26 cellular contexts compared by ENCODE assay signal in genomic region chr3:46549408-46549904, GRCh38. TPM values are rescaled to one million over a fixed set of nuclear protein-coding genes. Genes with fewer than 3 reads are reported as not detected.
DNase-seq lines count a peak whose midpoint lies in the region; ATAC-seq, FAIRE-seq and TF ChIP-seq lines count a peak whose summit lies in the region.
"Had no signal": no experiment of that assay in that cellular context is flagged by ENCODE, and none has a peak within 500 bp of the region (broad histone marks: within the 10 kb centered on the region; RNA-seq: fewer than 3 reads in every experiment).

No MANE protein-coding gene starts in this region.

- H3K9ac ChIP-seq in H1 (replicated peaks in 1 of 4; ENCODE audit: extremely low read depth in 1 of 4, low read depth in 3 of 4, low read length in 3 of 4): no peak overlapping the region

- 84% methylated on average over 4 of the region's 4 CpGs; no CpG with 5 or more reads in 1 of the 2 experiments for WGBS in H1 (ENCODE audit: extremely low coverage in 1 of 2, insufficient coverage in 1 of 2, insufficient read length in 1 of 2, insufficient replicate concordance in 2 of 2, low coverage in 1 of 2, low lambda C conversion rate in 2 of 2, missing lambda C conversion rate in 1 of 2), 2 experiments

- H2BK15ac ChIP-seq in H1 (ENCODE audit: low read length): no peak overlapping the region

- peak overlapping the region; percentile 73; the same call in 1 of the 2 replicates for H4K8ac ChIP-seq in H1 (ENCODE audit: extremely low read depth, insufficient read depth, low read length)

- H3K9me3 Mint-ChIP-seq in stimulated activated naive CD8-positive, alpha-beta T cell treated with anti-CD3 and anti-CD28 coated beads, Interleukin-15, Interleukin-2, amounts not matched to agents 100 ng/mL and 50 ng/mL, for 24 hours: no peaks in the 10 kb centered on the region
- H3K9me3 Mint-ChIP-seq: activated CD4-positive, alpha-beta memory T cell treated with anti-CD3 and anti-CD28 coated beads for 36 hours; T-cell had no signal

- TF ChIP-seq CTCF in H1 (IDR thresholded peaks at IDR 0.05; ENCODE audit: control extremely low read depth in 1 of 3, insufficient read depth in 1 of 3, low read depth in 1 of 3, low read length in 3 of 3): no peak

- no peaks in the 10 kb centered on the region for H3K27me3 Mint-ChIP-seq in stimulated activated naive CD8-positive, alpha-beta T cell treated with anti-CD3 and anti-CD28 coated beads, Interleukin-15, Interleukin-2, amounts not matched to agents 100 ng/mL and 50 ng/mL, for 24 hours
- H3K27me3 Mint-ChIP-seq: T-cell had no signal

- H3K56ac ChIP-seq in H1 (replicated peaks; ENCODE audit: insufficient read length, low read depth, low read length): no peak overlapping the region

- POLR2A ChIA-PET in H1 (lab: Charles Lee; ENCODE audit: partially characterized antibody): interaction anchor here (0.9 to 8.3 kb wide), 8 partner anchors 11 to 64 kb away, joined by 3 to 145 read pairs (median 4); a partner anchor contains a TSS

- H3K14ac ChIP-seq in H1 (ENCODE audit: insufficient read length): no peak overlapping the region

- H3K4me1 ChIP-seq in H1 (replicated peaks in 1 of 4; ENCODE audit: control insufficient read depth in 3 of 4, insufficient read depth in 4 of 4, low read length in 3 of 4): peaks cover 12 to 20% (median 16%) of the 10 kb centered on the region in 4 experiments
- H3K4me1 ChIP-seq: suprapubic skin, uterus had no signal

- no peak for ATAC-seq in stimulated activated naive CD8-positive, alpha-beta T cell treated with anti-CD3 and anti-CD28 coated beads, Interleukin-15, Interleukin-2, amounts not matched to agents 100 U/mL and 50 U/mL, for 24 hours
- ATAC-seq in GM19463 (IDR thresholded peaks at IDR 0.05; ENCODE audit: unreplicated experiment) (no peak), GM21576 (IDR thresholded peaks at IDR 0.05; ENCODE audit: unreplicated experiment) (no peak)

- H3K4me1 Mint-ChIP-seq in stimulated activated naive CD8-positive, alpha-beta T cell treated with anti-CD3 and anti-CD28 coated beads, Interleukin-15, Interleukin-2, amounts not matched to agents 100 ng/mL and 50 ng/mL, for 24 hours (ENCODE audit: low read depth): peaks cover 8% of the 10 kb centered on the region
- H3K4me1 Mint-ChIP-seq: neural crest cell had no signal

- no peak overlapping the region for H3K4me2 ChIP-seq in H1 (ENCODE audit: insufficient read depth in 1 of 2, low read depth in 2 of 2, low read length in 2 of 2)

- peak overlapping the region; percentile 11; the same call in 1 of the 2 replicates for H3K18ac ChIP-seq in H1 (ENCODE audit: extremely low read depth, low read length)

- no peak for DNase-seq in stimulated activated naive CD8-positive, alpha-beta T cell treated with anti-CD3 and anti-CD28 coated beads, Interleukin-15, Interleukin-2, amounts not matched to agents 100 U/mL and 50 U/mL, for 24 hours
- DNase-seq in RPMI8226: peak; percentile 81
- DNase-seq in H1 (ENCODE audit: low read depth in 1 of 2, low spot score in 2 of 2): no peak
- no peak for DNase-seq in DMS 273 (lab: John Stamatoyannopoulos, UW; ENCODE audit: unreplicated experiment)
- no peak for DNase-seq in stimulated activated CD4-positive, alpha-beta T cell treated with anti-CD3 and anti-CD28 coated beads, Interleukin-15, amount 100 ng/mL, for 24 hours
- DNase-seq: activated CD4-positive, alpha-beta memory T cell treated with anti-CD3 and anti-CD28 coated beads for 36 hours; DMS53; midbrain; NCI-H1092 treated with DMSO at 0.1 percent for 48 hours; NCI-H524 treated with DMSO at 0.1 percent for 48 hours; SHP77 treated with DMSO at 0.1 percent for 48 hours; stimulated activated CD8-positive, alpha-beta memory T cell treated with anti-CD3 and anti-CD28 coated beads, Interleukin-4, amount 100 ng/mL, for 48 hours; T-cell; uterus; WERI-Rb-1 had no signal

- TF ChIP-seq EP300 in H1 (IDR thresholded peaks at IDR 0.05; ENCODE audit: borderline replicate concordance in 1 of 2, low read depth in 2 of 2, low read length in 2 of 2): no peak

- H2AFZ ChIP-seq in H1 (ENCODE audit: low read length): no peak overlapping the region

- H2AK5ac ChIP-seq in H1 (ENCODE audit: low read depth, low read length): peak overlapping the region; percentile 61

- no peaks in the 10 kb centered on the region for H3K79me1 ChIP-seq in H1 (ENCODE audit: low read depth, low read length)

- H3K36me3 ChIP-seq in H1 (ENCODE audit: control insufficient read depth in 2 of 4, insufficient read depth in 4 of 4, low read length in 3 of 4): peaks cover 0 to 10% (median 3%) of the 10 kb centered on the region in 4 experiments; a peak in 2 of 8 replicates
- H3K36me3 ChIP-seq: cardiac muscle cell, suprapubic skin, uterus, WERI-Rb-1 had no signal

- TF ChIP-seq RAD21 in H1 (IDR thresholded peaks at IDR 0.05 in 1 of 2, conservative IDR thresholded peaks at IDR 0.05 in 1 of 2; ENCODE audit: low read depth in 2 of 2, low read length in 2 of 2): no peak

- H2BK5ac ChIP-seq in H1 (ENCODE audit: low read depth, low read length): peak overlapping the region; percentile 12; the same call in 1 of the 2 replicates

- H3K4ac ChIP-seq in H1 (replicated peaks; ENCODE audit: insufficient read length, low read depth, low read length): no peak overlapping the region

- peak overlapping the region; percentile 32 for H4K91ac ChIP-seq in H1 (replicated peaks; ENCODE audit: insufficient read length, low read length)

- H2BK20ac ChIP-seq in H1 (ENCODE audit: low read length): peak overlapping the region; percentile 19; the same call in 1 of the 2 replicates

- no peaks in the 10 kb centered on the region; a peak in 1 of 4 replicates for H3K79me2 ChIP-seq in H1 (ENCODE audit: control insufficient read depth in 1 of 2, insufficient read depth in 2 of 2, low read length in 2 of 2)

- H3K23me2 ChIP-seq in H1 (ENCODE audit: low read depth, low read length): no peaks in the 10 kb centered on the region

- 0 out of 2 replicates have a peak overlapping the region, but pooled peaks have one; percentile 2 for H3K27ac ChIP-seq in H1 (ENCODE audit: low read depth, low read length)
- H3K27ac ChIP-seq: cardiac muscle cell, suprapubic skin, uterus, WERI-Rb-1 had no signal

- H3K27ac Mint-ChIP-seq in stimulated activated naive CD8-positive, alpha-beta T cell treated with anti-CD3 and anti-CD28 coated beads, Interleukin-15, Interleukin-2, amounts not matched to agents 100 ng/mL and 50 ng/mL, for 24 hours: peak overlapping the region; percentile 63
- H3K27ac Mint-ChIP-seq: activated CD4-positive, alpha-beta memory T cell treated with anti-CD3 and anti-CD28 coated beads for 36 hours; CD14-positive monocyte; T-cell had no signal

- no peaks in the 10 kb centered on the region for H4K20me1 ChIP-seq in H1 (replicated peaks in 1 of 2; ENCODE audit: control insufficient read depth in 1 of 2, insufficient read depth in 2 of 2, low read length in 2 of 2)

- H2BK12ac ChIP-seq in H1 (ENCODE audit: low read depth, low read length): no peak overlapping the region; the same call in 1 of the 2 replicates

- no peaks in the 10 kb centered on the region for H3K36me3 Mint-ChIP-seq in stimulated activated naive CD8-positive, alpha-beta T cell treated with anti-CD3 and anti-CD28 coated beads, Interleukin-15, Interleukin-2, amounts not matched to agents 100 ng/mL and 50 ng/mL, for 24 hours (ENCODE audit: low read depth)
- H3K36me3 Mint-ChIP-seq: activated CD4-positive, alpha-beta memory T cell treated with anti-CD3 and anti-CD28 coated beads for 36 hours; CD14-positive monocyte; T-cell had no signal

- H3K27me3 ChIP-seq in H1 (replicated peaks in 1 of 4; ENCODE audit: control insufficient read depth in 3 of 4, extremely low read depth in 1 of 4, insufficient read depth in 3 of 4, low read length in 3 of 4): no peaks in the 10 kb centered on the region
- H3K27me3 ChIP-seq: cardiac muscle cell, suprapubic skin, uterus had no signal

- no peak for TF ChIP-seq POLR2A in H1 (IDR thresholded peaks at IDR 0.05; ENCODE audit: control extremely low read depth in 1 of 2, low read depth in 2 of 2, low read length in 2 of 2)

- peaks cover 13 to 18% of the 10 kb centered on the region in 2 experiments for H3K9me3 ChIP-seq in H1 (ENCODE audit: insufficient read depth in 2 of 2, low read depth in 1 of 2, low read length in 1 of 2)
- H3K9me3 ChIP-seq: suprapubic skin, uterus had no signal

- FAIRE-seq in H1 (lab: Jason Lieb, UNC): no peak

- H2BK120ac ChIP-seq in H1 (replicated peaks; ENCODE audit: low read depth, low read length): no peak overlapping the region

- no peak overlapping the region for H3K23ac ChIP-seq in H1 (ENCODE audit: insufficient read length)

- no peak overlapping the region for H3K4me3 ChIP-seq in H1 (ENCODE audit: extremely low read depth in 1 of 4, insufficient read depth in 2 of 4, low read depth in 3 of 4, low read length in 4 of 4)
- H3K4me3 ChIP-seq: cardiac muscle cell, suprapubic skin, uterus had no signal

- no peak overlapping the region for H4K5ac ChIP-seq in H1 (ENCODE audit: insufficient read length, low read depth, low read length)

- H3K4me3 Mint-ChIP-seq in stimulated activated naive CD8-positive, alpha-beta T cell treated with anti-CD3 and anti-CD28 coated beads, Interleukin-15, Interleukin-2, amounts not matched to agents 100 ng/mL and 50 ng/mL, for 24 hours: no peak overlapping the region
- H3K4me3 Mint-ChIP-seq: activated CD4-positive, alpha-beta memory T cell treated with anti-CD3 and anti-CD28 coated beads for 36 hours; CD14-positive monocyte; neural crest cell; T-cell had no signal

- CTCF ChIA-PET in H1 (lab: Charles Lee; ENCODE audit: partially characterized antibody): interaction anchor here (1.0 to 2.2 kb wide), 11 partner anchors 9 to 100 kb away, joined by 3 to 9 read pairs (median 4); partner anchors contain the start of gene RTP3

RNA-seq across cellular contexts. Expression of gene LRRC2, which starts 16.6 kb away (rescaled TPM):
- total RNA-seq in H1 (2021; fragmentation: NEBNext Ultra II Directional; extraction: Animal tissue kit (Norgen Biotek cat#: 25700)): 6.4 and 7.3 TPM in 2 replicates
- polyA plus RNA-seq in H1 (2011; rRNA removed): 1.2 and 1.4 TPM in 2 replicates
- 2.8 TPM for polyA plus RNA-seq in H1 (2011; cell fraction: cytosol; rRNA removed)
- polyA plus RNA-seq in H1 (2011; cell fraction: nucleus; rRNA removed): 2.9 TPM
- polyA plus RNA-seq in H1 (2012, experiment 1 of 2): 2.8 to 3.4 TPM (median 3.1 TPM) in 4 replicates
- polyA plus RNA-seq in H1 (2012, experiment 2 of 2): 0.24 TPM
- 3.9 TPM for polyA plus RNA-seq in H1 (2013, experiment 1 of 2)
- polyA plus RNA-seq in H1 (2013, experiment 2 of 2): 3.5 TPM
- polyA minus RNA-seq in H1 (2011; rRNA and poly(A)+ RNA removed): 3.5 and 4.9 TPM in 2 replicates
- 1.9 TPM for polyA minus RNA-seq in H1 (2011; cell fraction: cytosol; rRNA and poly(A)+ RNA removed)
- polyA minus RNA-seq in H1 (2011; cell fraction: nucleus; rRNA and poly(A)+ RNA removed): 7.9 TPM
- total RNA-seq: activated CD4-positive, alpha-beta memory T cell treated with anti-CD3 and anti-CD28 coated beads for 36 hours had no signal
- polyA plus RNA-seq: CD14-positive monocyte had no signal

RNA-seq across cellular contexts. Expression of gene RTP3, which starts 51.7 kb away (rescaled TPM):
- 0.33 TPM in 1 of 2 replicates, not detected in the other for total RNA-seq in H1 (2021; fragmentation: NEBNext Ultra II Directional; extraction: Animal tissue kit (Norgen Biotek cat#: 25700))
- 0.06 and 0.08 TPM in 2 replicates for polyA plus RNA-seq in H1 (2011; rRNA removed)
- 0.05 TPM for polyA plus RNA-seq in H1 (2011; cell fraction: cytosol; rRNA removed)
- not detected for polyA plus RNA-seq in H1 (2011; cell fraction: nucleus; rRNA removed)
- 0.13 to 0.17 TPM (median 0.13 TPM) in 3 of 4 replicates, not detected in the other for polyA plus RNA-seq in H1 (2012, experiment 1 of 2)
- 0.13 TPM for polyA plus RNA-seq in H1 (2012, experiment 2 of 2)
- polyA plus RNA-seq in H1 (2013, experiment 1 of 2): 0.10 TPM
- not detected for polyA plus RNA-seq in H1 (2013, experiment 2 of 2)
- polyA minus RNA-seq in H1 (2011; rRNA and poly(A)+ RNA removed): not detected in 2 replicates
- not detected for polyA minus RNA-seq in H1 (2011; cell fraction: cytosol; rRNA and poly(A)+ RNA removed)
- not detected for polyA minus RNA-seq in H1 (2011; cell fraction: nucleus; rRNA and poly(A)+ RNA removed)
- total RNA-seq: A673; activated CD4-positive, alpha-beta memory T cell treated with anti-CD3 and anti-CD28 coated beads for 36 hours; cardiac muscle cell; glomerular endothelial cell; neural crest cell; renal cortical epithelial cell; suprapubic skin; T-cell; uterus had no signal
- polyA plus RNA-seq: cardiac muscle cell, CD14-positive monocyte, esophagus had no signal
